Comparison of ENCODE assay signal across 22 cellular contexts in the genomic region with DNA sequence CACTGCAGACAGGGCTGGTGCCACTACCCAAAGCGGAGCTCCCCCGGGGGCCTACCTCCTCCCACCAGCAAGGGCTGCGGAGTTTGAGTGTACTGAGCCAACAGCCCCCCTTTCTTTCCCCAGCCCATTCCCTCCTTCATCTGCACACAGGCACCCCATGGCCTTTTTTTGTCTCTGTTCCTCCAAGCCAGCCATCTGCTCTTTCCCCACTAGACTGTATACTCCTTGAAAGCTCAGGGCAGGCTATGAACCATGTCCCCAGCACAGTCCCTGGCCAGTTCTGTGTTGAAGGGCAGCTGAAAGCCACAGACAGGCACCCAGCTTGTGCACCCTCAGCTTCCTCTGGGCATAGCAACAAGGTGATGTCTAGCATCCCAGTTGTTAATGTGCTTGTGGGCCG.
"Had no signal": no experiment of that assay in that cellular context is flagged by ENCODE, and none has a peak within 500 bp of the region (broad histone marks: within the 10 kb centered on the region; RNA-seq: fewer than 3 reads in every experiment).

No MANE protein-coding gene starts in this region.

- H3K9me3 Mint-ChIP-seq: activated CD4-positive, alpha-beta memory T cell treated with anti-CD3 and anti-CD28 coated beads, Interleukin-2, amount 10 ng/mL, durations not matched to agents 7 days and 5 days; activated T-cell treated with anti-CD3 and anti-CD28 coated beads, Interleukin-2, amount 50 U/mL, for 24 hours; effector memory CD8-positive, alpha-beta T cell; naive B cell had no signal

- H3K9me3 ChIP-seq: body of pancreas, transverse colon had no signal

- H3K36me3 Mint-ChIP-seq: naive B cell had no signal

- DNase-seq: activated CD4-positive, alpha-beta memory T cell treated with anti-CD3 and anti-CD28 coated beads, Interleukin-2, amount 10 ng/mL, durations not matched to agents 7 days and 5 days; activated CD4-positive, alpha-beta T cell treated with anti-CD3 and anti-CD28 coated beads for 4 hours; activated gamma-delta T cell; activated T-cell treated with anti-CD3 and anti-CD28 coated beads, Interleukin-2, amount 50 U/mL, for 24 hours; amniotic stem cell; body of pancreas; cerebellar nuclear complex; dermis blood vessel endothelial cell; effector memory CD8-positive, alpha-beta T cell; foreskin melanocyte; head of caudate nucleus; left cardiac atrium; mammary epithelial cell; naive B cell; nucleus accumbens; posterior cingulate gyrus; small intestine; stimulated activated CD4-positive, alpha-beta T cell treated with anti-CD3 and anti-CD28 coated beads, Interleukin-4, amount 100 ng/mL, for 24 hours; stimulated activated naive CD8-positive, alpha-beta T cell treated with anti-CD3 and anti-CD28 coated beads, Interleukin-15, Interleukin-2, amounts not matched to agents 100 U/mL and 50 U/mL, for 24 hours; transverse colon had no signal

- H3K27me3 ChIP-seq: body of pancreas, transverse colon had no signal

- H3K4me1 Mint-ChIP-seq: activated CD4-positive, alpha-beta memory T cell treated with anti-CD3 and anti-CD28 coated beads, Interleukin-2, amount 10 ng/mL, durations not matched to agents 7 days and 5 days had no signal

- H3K27ac Mint-ChIP-seq: activated CD4-positive, alpha-beta memory T cell treated with anti-CD3 and anti-CD28 coated beads, Interleukin-2, amount 10 ng/mL, durations not matched to agents 7 days and 5 days; activated naive CD8-positive, alpha-beta T cell; activated T-cell treated with anti-CD3 and anti-CD28 coated beads, Interleukin-2, amount 50 U/mL, for 24 hours; effector memory CD8-positive, alpha-beta T cell had no signal

- H3K4me3 ChIP-seq: body of pancreas, transverse colon had no signal

- H3K27ac ChIP-seq: body of pancreas, epithelial cell of prostate, transverse colon had no signal

- H3K27me3 Mint-ChIP-seq: activated CD4-positive, alpha-beta memory T cell treated with anti-CD3 and anti-CD28 coated beads, Interleukin-2, amount 10 ng/mL, durations not matched to agents 7 days and 5 days; activated naive CD8-positive, alpha-beta T cell; activated T-cell treated with anti-CD3 and anti-CD28 coated beads, Interleukin-2, amount 50 U/mL, for 24 hours; effector memory CD8-positive, alpha-beta T cell had no signal

- ATAC-seq: body of pancreas; effector memory CD8-positive, alpha-beta T cell; left cardiac atrium; stimulated activated naive CD8-positive, alpha-beta T cell treated with anti-CD3 and anti-CD28 coated beads, Interleukin-15, Interleukin-2, amounts not matched to agents 100 U/mL and 50 U/mL, for 24 hours had no signal

- H3K4me3 Mint-ChIP-seq: activated CD4-positive, alpha-beta memory T cell treated with anti-CD3 and anti-CD28 coated beads, Interleukin-2, amount 10 ng/mL, durations not matched to agents 7 days and 5 days; activated naive CD8-positive, alpha-beta T cell; activated T-cell treated with anti-CD3 and anti-CD28 coated beads, Interleukin-2, amount 50 U/mL, for 24 hours; effector memory CD8-positive, alpha-beta T cell; naive B cell had no signal
